ENCODE assay signal across 24 cellular contexts in the genomic region with DNA sequence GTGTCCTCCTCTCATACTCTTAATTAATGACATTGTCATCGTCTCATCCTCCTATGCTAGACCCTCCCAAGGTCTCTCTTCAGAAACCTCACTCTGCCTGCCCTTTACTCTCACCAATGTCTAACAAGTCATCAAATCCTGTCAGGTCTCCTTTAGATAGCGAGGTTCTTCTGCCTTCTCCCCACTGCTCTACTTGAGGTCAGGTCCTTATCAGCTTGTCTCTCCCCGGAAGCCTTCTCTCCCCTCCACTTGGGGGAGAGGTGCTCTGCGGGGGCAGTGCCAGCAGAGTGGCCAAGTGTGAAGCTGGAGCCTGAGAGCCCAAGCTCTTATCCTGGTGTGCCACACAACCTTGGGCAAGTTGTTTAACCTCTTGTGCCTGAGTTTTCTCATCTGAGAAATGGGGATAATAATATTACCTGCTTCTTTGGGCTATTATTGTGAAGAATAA.
"Had no signal": no experiment of that assay in that cellular context is flagged by ENCODE, and none has a peak within 500 bp of the region (broad histone marks: within the 10 kb centered on the region; RNA-seq: fewer than 3 reads in every experiment).

No MANE protein-coding gene starts in this region.

- H3K79me2 ChIP-seq: parathyroid adenoma had no signal

- H3K9ac ChIP-seq: neural progenitor cell, parathyroid adenoma had no signal

- DNase-seq: natural killer cell; occipital lobe; ovary; posterior cingulate gyrus; psoas muscle; right cardiac atrium; right lobe of liver; sigmoid colon; small intestine; stimulated activated CD4-positive, alpha-beta T cell treated with anti-CD3 and anti-CD28 coated beads, Interleukin-15, amount 100 ng/mL, for 24 hours; stimulated activated CD4-positive, alpha-beta T cell treated with anti-CD3 and anti-CD28 coated beads, Interleukin-2, amount 100 ng/mL, for 24 hours; stimulated activated CD4-positive, alpha-beta T cell treated with anti-CD3 and anti-CD28 coated beads, Interleukin-2, amount 100 ng/mL, for 48 hours; stimulated activated CD4-positive, alpha-beta T cell treated with anti-CD3 and anti-CD28 coated beads, Interleukin-4, amount 100 ng/mL, for 24 hours; stimulated activated naive B cell treated with anti-CD40 and anti-IgM and Interleukin-4, amounts not matched to agents 10 μg/mL and 1 μg/mL and 100 μg/mL, for 72 hours; stimulated activated naive CD4-positive, alpha-beta T cell treated with Interleukin-2 at 50 U/mL for 16 hours; stomach; thyroid gland; upper lobe of right lung; uterus had no signal

- FAIRE-seq: small intestine had no signal

- H2AFZ ChIP-seq: neural progenitor cell, parathyroid adenoma had no signal

- H3K27ac ChIP-seq: neural progenitor cell, ovary, parathyroid adenoma, psoas muscle, right lobe of liver, sigmoid colon, stomach, thoracic aorta, thyroid gland, tibial nerve, upper lobe of right lung, uterus had no signal

- H3K36me3 ChIP-seq: neural progenitor cell, ovary, right lobe of liver, sigmoid colon, stomach, thoracic aorta, thyroid gland, tibial nerve, upper lobe of right lung, uterus had no signal

- H3K4me3 ChIP-seq: neural progenitor cell, ovary, psoas muscle, right lobe of liver, sigmoid colon, stomach, thoracic aorta, thyroid gland, tibial nerve, upper lobe of right lung, uterus had no signal

- H3K9me3 ChIP-seq: ovary, psoas muscle, right lobe of liver, sigmoid colon, stomach, thoracic aorta, thyroid gland, tibial nerve, upper lobe of right lung, uterus had no signal

- H3K27me3 ChIP-seq: neural progenitor cell, ovary, right lobe of liver, sigmoid colon, stomach, thyroid gland, tibial nerve, upper lobe of right lung, uterus had no signal

- H3K4me1 ChIP-seq: neural progenitor cell, parathyroid adenoma, psoas muscle, right lobe of liver, sigmoid colon, stomach, thyroid gland, tibial nerve, upper lobe of right lung, uterus had no signal

- ATAC-seq: natural killer cell; psoas muscle; right cardiac atrium; right lobe of liver; stimulated activated effector memory CD8-positive, alpha-beta T cell treated with anti-CD3 and anti-CD28 coated beads, Interleukin-12 subunit alpha, Interleukin-12 subunit beta, amount 100 ng/mL, for 72 hours; stimulated activated naive B cell treated with anti-CD40 and anti-IgM and Interleukin-4, amounts not matched to agents 10 μg/mL and 1 μg/mL and 100 μg/mL, for 72 hours; upper lobe of right lung had no signal

- H3K4me2 ChIP-seq: neural progenitor cell had no signal
